2 cellular contexts compared by ENCODE assay signal in genomic region chr17:21318439-21318838, GRCh38.
TF ChIP-seq lines count a peak whose summit lies in the region.

No MANE protein-coding gene starts in this region.

TF ChIP-seq in HEK293, 187 proteins besides CTCF, POLR2A, EP300 and RAD21 (continues in another document):
- no peak for TF ChIP-seq ZBTB11 (tag by site-specific recombination; conservative IDR thresholded peaks at IDR 0.05; ENCODE audit: low read depth)
- TF ChIP-seq GLIS1 (tag by site-specific recombination; IDR thresholded peaks at IDR 0.05) = peak; percentile 93
- no peak for TF ChIP-seq REST (tag by site-specific recombination; IDR thresholded peaks at IDR 0.05)
- no peak for TF ChIP-seq BCL11B (tag by site-specific recombination; IDR thresholded peaks at IDR 0.05; ENCODE audit: low read depth)
- TF ChIP-seq ZNF214 (tag by site-specific recombination; IDR thresholded peaks at IDR 0.05; ENCODE audit: borderline replicate concordance) = no peak
- peak; percentile 90 for TF ChIP-seq ZIC2 (tag by site-specific recombination; IDR thresholded peaks at IDR 0.05)
- TF ChIP-seq ZNF544 (tag by site-specific recombination; IDR thresholded peaks at IDR 0.05) = no peak
- no peak for TF ChIP-seq GLI4 (tag by site-specific recombination; IDR thresholded peaks at IDR 0.05)
- no peak for TF ChIP-seq ZNF133 (tag by site-specific recombination; IDR thresholded peaks at IDR 0.05)
- no peak for TF ChIP-seq ZNF221 (tag by site-specific recombination; IDR thresholded peaks at IDR 0.05; ENCODE audit: borderline replicate concordance)
- TF ChIP-seq ZBTB17 (tag by site-specific recombination; IDR thresholded peaks at IDR 0.05) = no peak
- TF ChIP-seq, protein P1, sequence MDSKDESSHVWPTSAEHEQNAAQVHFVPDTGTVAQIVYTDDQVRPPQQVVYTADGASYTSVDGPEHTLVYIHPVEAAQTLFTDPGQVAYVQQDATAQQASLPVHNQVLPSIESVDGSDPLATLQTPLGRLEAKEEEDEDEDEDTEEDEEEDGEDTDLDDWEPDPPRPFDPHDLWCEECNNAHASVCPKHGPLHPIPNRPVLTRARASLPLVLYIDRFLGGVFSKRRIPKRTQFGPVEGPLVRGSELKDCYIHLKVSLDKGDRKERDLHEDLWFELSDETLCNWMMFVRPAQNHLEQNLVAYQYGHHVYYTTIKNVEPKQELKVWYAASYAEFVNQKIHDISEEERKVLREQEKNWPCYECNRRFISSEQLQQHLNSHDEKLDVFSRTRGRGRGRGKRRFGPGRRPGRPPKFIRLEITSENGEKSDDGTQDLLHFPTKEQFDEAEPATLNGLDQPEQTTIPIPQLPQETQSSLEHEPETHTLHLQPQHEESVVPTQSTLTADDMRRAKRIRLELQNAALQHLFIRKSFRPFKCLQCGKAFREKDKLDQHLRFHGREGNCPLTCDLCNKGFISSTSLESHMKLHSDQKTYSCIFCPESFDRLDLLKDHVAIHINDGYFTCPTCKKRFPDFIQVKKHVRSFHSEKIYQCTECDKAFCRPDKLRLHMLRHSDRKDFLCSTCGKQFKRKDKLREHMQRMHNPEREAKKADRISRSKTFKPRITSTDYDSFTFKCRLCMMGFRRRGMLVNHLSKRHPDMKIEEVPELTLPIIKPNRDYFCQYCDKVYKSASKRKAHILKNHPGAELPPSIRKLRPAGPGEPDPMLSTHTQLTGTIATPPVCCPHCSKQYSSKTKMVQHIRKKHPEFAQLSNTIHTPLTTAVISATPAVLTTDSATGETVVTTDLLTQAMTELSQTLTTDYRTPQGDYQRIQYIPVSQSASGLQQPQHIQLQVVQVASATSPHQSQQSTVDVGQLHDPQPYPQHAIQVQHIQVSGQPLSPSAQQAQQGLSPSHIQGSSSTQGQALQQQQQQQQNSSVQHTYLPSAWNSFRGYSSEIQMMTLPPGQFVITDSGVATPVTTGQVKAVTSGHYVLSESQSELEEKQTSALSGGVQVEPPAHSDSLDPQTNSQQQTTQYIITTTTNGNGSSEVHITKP (tag by site-specific recombination; IDR thresholded peaks at IDR 0.05) = no peak
- TF ChIP-seq ZNF639 (tag by site-specific recombination; IDR thresholded peaks at IDR 0.05) = no peak

TF ChIP-seq in H1, 55 proteins besides CTCF, POLR2A, EP300 and RAD21:
- no peak for TF ChIP-seq CREB1 (IDR thresholded peaks at IDR 0.05)
- TF ChIP-seq KDM1A (IDR thresholded peaks at IDR 0.05; ENCODE audit: borderline replicate concordance, low read length) = no peak
- TF ChIP-seq NRF1 (IDR thresholded peaks at IDR 0.05; ENCODE audit: low read depth, low read length) = no peak
- TF ChIP-seq SP4 (IDR thresholded peaks at IDR 0.05; ENCODE audit: low read length) = no peak
- no peak for TF ChIP-seq GABPA (IDR thresholded peaks at IDR 0.05; ENCODE audit: borderline replicate concordance, insufficient read depth, low read length)
- no peak for TF ChIP-seq POLR2AphosphoS5 (IDR thresholded peaks at IDR 0.05; ENCODE audit: low read depth, low read length)
- no peak for TF ChIP-seq RFX5 (IDR thresholded peaks at IDR 0.05; ENCODE audit: borderline replicate concordance, low read depth, low read length)
- TF ChIP-seq JUND (IDR thresholded peaks at IDR 0.05; ENCODE audit: low read length) = no peak
- no peak for TF ChIP-seq BACH1 (IDR thresholded peaks at IDR 0.05; ENCODE audit: low read length)
- TF ChIP-seq JUN (IDR thresholded peaks at IDR 0.05; ENCODE audit: low read depth, low read length) = no peak
- no peak for TF ChIP-seq SP2 (IDR thresholded peaks at IDR 0.05; ENCODE audit: low read length)
- no peak for TF ChIP-seq RXRA (IDR thresholded peaks at IDR 0.05; ENCODE audit: insufficient read depth, low read depth, low read length)
- no peak for TF ChIP-seq GTF2F1 (IDR thresholded peaks at IDR 0.05; ENCODE audit: borderline replicate concordance, low read depth, low read length)
- no peak for TF ChIP-seq EGR1 (IDR thresholded peaks at IDR 0.05; ENCODE audit: borderline replicate concordance, low read depth, low read length)
- no peak for TF ChIP-seq RNF2 (IDR thresholded peaks at IDR 0.05; ENCODE audit: borderline replicate concordance, low read depth, low read length, missing control alignments, poor library complexity, severe bottlenecking)
- TF ChIP-seq ZNF274 (IDR thresholded peaks at IDR 0.05; ENCODE audit: borderline replicate concordance, extremely low read depth, low read length) = no peak
- no peak for TF ChIP-seq FOSL1 (IDR thresholded peaks at IDR 0.05; ENCODE audit: insufficient read depth, low read depth, low read length)
- no peak for TF ChIP-seq SAP30 (IDR thresholded peaks at IDR 0.05; ENCODE audit: insufficient read depth, insufficient replicate concordance, low read length)
